In genomic region chr4:54155936-54156335, GRCh38 we compare ENCODE assay signal across 22 cellular contexts. TPM values are rescaled to one million over a fixed set of nuclear protein-coding genes. Genes with fewer than 3 reads are reported as not detected.
DNase-seq lines count a peak whose midpoint lies in the region; ATAC-seq and TF ChIP-seq lines count a peak whose summit lies in the region.
"Had no signal": no experiment of that assay in that cellular context is flagged by ENCODE, and none has a peak within 500 bp of the region (broad histone marks: within the 10 kb centered on the region; RNA-seq: fewer than 3 reads in every experiment).

No MANE protein-coding gene starts in this region.

- H4K20me1 ChIP-seq in IMR-90 (ENCODE audit: insufficient read depth, low read length) = no peaks in the 10 kb centered on the region

- no peaks in the 10 kb centered on the region for H3K36me3 ChIP-seq in IMR-90 (ENCODE audit: control insufficient read depth, insufficient read depth, low read length)

- no peaks in the 10 kb centered on the region for H3K27me3 ChIP-seq in IMR-90 (ENCODE audit: control insufficient read depth, insufficient read depth, low read length)

- H3K4me1 ChIP-seq in IMR-90 (ENCODE audit: control insufficient read depth, insufficient read depth, low read length) = peaks cover 8% of the 10 kb centered on the region; the same call in 1 of the 2 replicates
- H3K4me1 ChIP-seq: Caco-2 had no signal

- no peak overlapping the region for H2BK5ac ChIP-seq in IMR-90 (ENCODE audit: low read depth, low read length, poor library complexity, severe bottlenecking)

- H3K27ac ChIP-seq in IMR-90 (ENCODE audit: insufficient read depth, low read length) (no peak overlapping the region), caudate nucleus (ENCODE audit: low read depth, low read length) (no peak overlapping the region)
- H3K27ac ChIP-seq: GM23248 had no signal

- H4K8ac ChIP-seq in IMR-90 (ENCODE audit: low read depth in 2 of 2, low read length in 2 of 2) = no peak overlapping the region

- no peak overlapping the region for H3K18ac ChIP-seq in IMR-90 (ENCODE audit: low read depth, low read length)

- peak overlapping the region; percentile 3 for H2AK9ac ChIP-seq in IMR-90 (replicated peaks; ENCODE audit: low read depth, low read length, poor library complexity)

- ATAC-seq in IMR-90 (ENCODE audit: low read depth) = no peak
- ATAC-seq in HG03097 (IDR thresholded peaks at IDR 0.05; ENCODE audit: low FRiP score, unreplicated experiment) = no peak
- ATAC-seq: Panc1 had no signal

- peaks cover 4% of the 10 kb centered on the region for H3K9me1 ChIP-seq in IMR-90 (ENCODE audit: insufficient read depth, low read length)

- 0 out of 2 replicates have a peak, but pooled peaks cover 3% of the 10 kb centered on the region for H3K9me3 ChIP-seq in IMR-90 (ENCODE audit: control insufficient read depth, insufficient read depth, low read length)

- H2AFZ ChIP-seq in IMR-90 (replicated peaks; ENCODE audit: low read length, poor library complexity) = no peak overlapping the region
- H2AFZ ChIP-seq: GM23248 had no signal

- dilution Hi-C loops in IMR-90 (cut with HindIII; ENCODE audit: low sequenced_read_pairs, unreplicated experiment) = no loop called here

- H3K4me2 ChIP-seq in IMR-90 (ENCODE audit: low read depth, low read length) = no peak overlapping the region

- no peak for TF ChIP-seq POLR2A in IMR-90 (IDR thresholded peaks at IDR 0.05; ENCODE audit: low read depth, low read length)

- H2AK5ac ChIP-seq in IMR-90 (ENCODE audit: low read depth, low read length) = no peak overlapping the region

- H3K56ac ChIP-seq in IMR-90 (ENCODE audit: extremely low read depth, insufficient read depth, low read length) = no peak overlapping the region

- no peak overlapping the region for H4K5ac ChIP-seq in IMR-90 (ENCODE audit: low read depth, low read length)

- H2BK20ac ChIP-seq in IMR-90 (ENCODE audit: low read depth, low read length) = no peak overlapping the region

- H2BK120ac ChIP-seq in IMR-90 (ENCODE audit: low read depth, low read length) = no peak overlapping the region

- no peak overlapping the region for H2BK15ac ChIP-seq in IMR-90 (ENCODE audit: low read depth, low read length)

- CTCF ChIA-PET in IMR-90 (lab: Yijun Ruan, JAX) = no interaction called here

- DNase-seq in IMR-90 = no peak
- DNase-seq in NCI-H69 (lab: John Stamatoyannopoulos, UW) = peak; percentile 2
- peak; percentile 54 for DNase-seq in epithelial cell of esophagus (ENCODE audit: low read depth)
- DNase-seq in left kidney (ENCODE audit: low read depth, low spot score) = peak; percentile 9
- no peak for DNase-seq in G401 (ENCODE audit: low spot score)
- no peak for DNase-seq in caudate nucleus (lab: John Stamatoyannopoulos, UW)
- DNase-seq: Caco-2; CD4-positive, alpha-beta T cell; DMS 273 treated with DMSO at 0.1 percent for 48 hours; GM23248; H9; KG1; NCI-H1092 treated with DMSO at 0.1 percent for 48 hours; NCI-H1436 treated with DMSO at 0.1 percent for 48 hours; NCI-H2029 treated with DMSO at 0.1 percent for 48 hours; NCI-H2171 treated with DMSO at 0.1 percent for 48 hours; NCI-H524 treated with DMSO at 0.1 percent for 48 hours; NK-92 treated with Interleukin-12 subunit alpha and Interleukin-12 subunit beta, amount 100 ng/mL, for 24 hours had no signal

- H3K4me3 ChIP-seq in IMR-90 (ENCODE audit: insufficient read depth, low read depth, low read length) = no peak overlapping the region
- H3K4me3 ChIP-seq in epithelial cell of esophagus (ENCODE audit: low read length) = no peak overlapping the region
- H3K4me3 ChIP-seq: GM23248 had no signal

- H3K14ac ChIP-seq in IMR-90 (replicated peaks; ENCODE audit: low read depth, low read length) = no peak overlapping the region

- no peak for TF ChIP-seq RAD21 in IMR-90 (IDR thresholded peaks at IDR 0.05; ENCODE audit: low read length)

- H3K4ac ChIP-seq in IMR-90 (ENCODE audit: low read depth, low read length) = no peak overlapping the region

- H3K23ac ChIP-seq in IMR-90 (ENCODE audit: low read depth, low read length) = no peak overlapping the region

- H4K91ac ChIP-seq in IMR-90 (ENCODE audit: insufficient read depth, low read depth, low read length) = no peak overlapping the region

- H3K9ac ChIP-seq in IMR-90 (ENCODE audit: low read depth, low read length) = no peak overlapping the region
- H3K9ac ChIP-seq: GM23248 had no signal

- no peaks in the 10 kb centered on the region for H3K79me1 ChIP-seq in IMR-90 (ENCODE audit: low read depth in 1 of 2, low read length in 2 of 2)

- TF ChIP-seq CTCF in IMR-90 (conservative IDR thresholded peaks at IDR 0.05; ENCODE audit: low read depth, low read length) = no peak
- TF ChIP-seq CTCF in epithelial cell of esophagus (IDR thresholded peaks at IDR 0.05; ENCODE audit: insufficient read depth, low read depth, low read length, missing control alignments) = no peak

- no CpG with 5 or more reads among the region's 1 CpG for WGBS in IMR-90 (ENCODE audit: extremely low coverage in 2 of 2, insufficient read length in 1 of 2), 2 experiments

- POLR2A ChIA-PET in IMR-90 (lab: Charles Lee; ENCODE audit: unreplicated experiment) = no interaction called here

- intact Hi-C loops in IMR-90 (cut with micrococcal nuclease) = no loop called here

- in situ Hi-C loops in IMR-90 (cut with MboI; ENCODE audit: low sequenced_read_pairs) = no loop called here
- in situ Hi-C loops in G401 (cut with HindIII; ENCODE audit: low sequenced_read_pairs) = no loop called here

- BruUV-seq in IMR-90 (replicated peaks; lab: Mats Ljungman, UMichigan) = no TSS peak

TF ChIP-seq in IMR-90, 13 proteins besides CTCF, POLR2A, EP300 and RAD21:
- TF ChIP-seq RCOR1 (IDR thresholded peaks at IDR 0.05; ENCODE audit: insufficient replicate concordance, low read length) (no peak), MAZ (IDR thresholded peaks at IDR 0.05; ENCODE audit: borderline replicate concordance, low read depth, low read length) (no peak), ELK1 (IDR thresholded peaks at IDR 0.05; ENCODE audit: borderline replicate concordance, low read depth, low read length) (no peak), MXI1 (IDR thresholded peaks at IDR 0.05; ENCODE audit: borderline replicate concordance, low read depth, low read length) (no peak)
TF ChIP-seq in IMR-90: peak in this region for 0.

RNA-seq across cellular contexts. Expression of gene GSX2, which starts 56.0 kb away (rescaled TPM):
- total RNA-seq in IMR-90 (2012; rRNA removed) = not detected in 2 replicates
- polyA plus RNA-seq in IMR-90 (2012; rRNA removed) = not detected in 2 replicates
- polyA plus RNA-seq in IMR-90 (2012; cell fraction: cytosol; rRNA removed) = 0.03 TPM in 1 of 2 replicates, not detected in the other
- not detected in 2 replicates for polyA plus RNA-seq in IMR-90 (2012; cell fraction: nucleus; rRNA removed; ENCODE audit: low replicate concordance)
- 6.8 and 12.8 TPM in 2 replicates for total RNA-seq in G401 (2014; rRNA removed; shearing (Covaris generic))
- total RNA-seq: Caco-2; CD4-positive, alpha-beta T cell; GM23248; H9; HT1080 had no signal
- polyA plus RNA-seq: BJ, GM23248 had no signal

Comparison
In these comparisons a context has a peak if more than half of its experiments do, and no peak if none do; other contexts are left out.
1. DNase-seq: peak in NCI-H69 (single experiment), epithelial cell of esophagus (single experiment) and left kidney (single experiment); none in IMR-90 (single experiment), G401 (single experiment) and caudate nucleus (0 of 61).